In genomic region chr11:131773626-131774025, GRCh38 we compare ENCODE assay signal across 21 cellular contexts.
"Had no signal": no experiment of that assay in that cellular context is flagged by ENCODE, and none has a peak within 500 bp of the region (broad histone marks: within the 10 kb centered on the region; RNA-seq: fewer than 3 reads in every experiment).

No MANE protein-coding gene starts in this region.

- DNase-seq: activated CD4-positive, alpha-beta memory T cell treated with anti-CD3 and anti-CD28 coated beads, Interleukin-2, amount 10 ng/mL, durations not matched to agents 7 days and 5 days; activated CD4-positive, alpha-beta T cell treated with anti-CD3 and anti-CD28 coated beads for 36 hours; activated CD4-positive, alpha-beta T cell treated with anti-CD3 and anti-CD28 coated beads, Interleukin-2, amount 50 U/mL, for 1 hour; activated gamma-delta T cell treated with Interleukin-2 at 50 U/mL for 16 hours; activated naive CD4-positive, alpha-beta T cell treated with anti-CD3 and anti-CD28 coated beads, Interleukin-2, amount 10 ng/mL, durations not matched to agents 7 days and 5 days; activated naive CD8-positive, alpha-beta T cell treated with anti-CD3 and anti-CD28 coated beads for 36 hours; activated T-cell treated with anti-CD3 and anti-CD28 coated beads for 4 hours; activated T-cell treated with anti-CD3 and anti-CD28 coated beads, Interleukin-2, amount 50 U/mL, for 72 hours; MM.1S; NCI-H1105; NCI-H1436 treated with DMSO at 0.1 percent for 48 hours; NCI-H187 treated with DMSO at 0.1 percent for 48 hours; NCI-H2081 treated with DMSO at 0.1 percent for 48 hours; NCI-H446; NCI-H524; PC-9; SIG-M5; T-helper 1 cell; WERI-Rb-1 had no signal

- H2AFZ ChIP-seq: PC-9 had no signal

- H3K4me1 Mint-ChIP-seq: activated CD4-positive, alpha-beta memory T cell treated with anti-CD3 and anti-CD28 coated beads, Interleukin-2, amount 10 ng/mL, durations not matched to agents 7 days and 5 days; activated CD4-positive, alpha-beta T cell treated with anti-CD3 and anti-CD28 coated beads for 36 hours; activated naive CD4-positive, alpha-beta T cell treated with anti-CD3 and anti-CD28 coated beads, Interleukin-2, amount 10 ng/mL, durations not matched to agents 7 days and 5 days; activated naive CD8-positive, alpha-beta T cell treated with anti-CD3 and anti-CD28 coated beads for 36 hours had no signal

- H3K4me3 Mint-ChIP-seq: activated CD4-positive, alpha-beta memory T cell treated with anti-CD3 and anti-CD28 coated beads, Interleukin-2, amount 10 ng/mL, durations not matched to agents 7 days and 5 days; activated CD4-positive, alpha-beta T cell treated with anti-CD3 and anti-CD28 coated beads for 36 hours; activated naive CD4-positive, alpha-beta T cell treated with anti-CD3 and anti-CD28 coated beads, Interleukin-2, amount 10 ng/mL, durations not matched to agents 7 days and 5 days; activated naive CD8-positive, alpha-beta T cell treated with anti-CD3 and anti-CD28 coated beads for 36 hours; activated T-cell treated with anti-CD3 and anti-CD28 coated beads, Interleukin-2, amount 50 U/mL, for 72 hours had no signal

- H3K36me3 Mint-ChIP-seq: activated naive CD4-positive, alpha-beta T cell treated with anti-CD3 and anti-CD28 coated beads, Interleukin-2, amount 10 ng/mL, durations not matched to agents 7 days and 5 days; activated naive CD8-positive, alpha-beta T cell treated with anti-CD3 and anti-CD28 coated beads for 36 hours had no signal

- H3K4me3 ChIP-seq: PC-9 had no signal

- H3K27me3 Mint-ChIP-seq: activated CD4-positive, alpha-beta memory T cell treated with anti-CD3 and anti-CD28 coated beads, Interleukin-2, amount 10 ng/mL, durations not matched to agents 7 days and 5 days; activated CD4-positive, alpha-beta T cell treated with anti-CD3 and anti-CD28 coated beads for 36 hours; activated naive CD4-positive, alpha-beta T cell treated with anti-CD3 and anti-CD28 coated beads, Interleukin-2, amount 10 ng/mL, durations not matched to agents 7 days and 5 days; activated naive CD8-positive, alpha-beta T cell treated with anti-CD3 and anti-CD28 coated beads for 36 hours had no signal

- H3K9me3 Mint-ChIP-seq: activated CD4-positive, alpha-beta memory T cell treated with anti-CD3 and anti-CD28 coated beads, Interleukin-2, amount 10 ng/mL, durations not matched to agents 7 days and 5 days; activated naive CD4-positive, alpha-beta T cell treated with anti-CD3 and anti-CD28 coated beads, Interleukin-2, amount 10 ng/mL, durations not matched to agents 7 days and 5 days; activated naive CD8-positive, alpha-beta T cell treated with anti-CD3 and anti-CD28 coated beads for 36 hours; activated T-helper 2 cell treated with anti-CD3 and anti-CD28 coated beads, Interferon-gamma antibody, Interleukin-2, Interleukin-4, amounts not matched to agents 10 μg/mL and 5 μg/mL and 100 μg/mL, durations not matched to agents 14 hours and 24 hours and 36 hours had no signal

- H3K27ac ChIP-seq: KMS-11, PC-9, WERI-Rb-1 had no signal

- H3K4me2 ChIP-seq: KMS-11, PC-9 had no signal

- H3K27ac Mint-ChIP-seq: activated CD4-positive, alpha-beta memory T cell treated with anti-CD3 and anti-CD28 coated beads, Interleukin-2, amount 10 ng/mL, durations not matched to agents 7 days and 5 days; activated CD4-positive, alpha-beta T cell treated with anti-CD3 and anti-CD28 coated beads for 36 hours; activated naive CD4-positive, alpha-beta T cell treated with anti-CD3 and anti-CD28 coated beads, Interleukin-2, amount 10 ng/mL, durations not matched to agents 7 days and 5 days; activated naive CD8-positive, alpha-beta T cell treated with anti-CD3 and anti-CD28 coated beads for 36 hours; activated T-cell treated with anti-CD3 and anti-CD28 coated beads, Interleukin-2, amount 50 U/mL, for 72 hours; activated T-helper 2 cell treated with anti-CD3 and anti-CD28 coated beads, Interferon-gamma antibody, Interleukin-2, Interleukin-4, amounts not matched to agents 10 μg/mL and 5 μg/mL and 100 μg/mL, durations not matched to agents 14 hours and 24 hours and 36 hours had no signal

- ATAC-seq: activated CD4-positive, alpha-beta T cell treated with anti-CD3 and anti-CD28 coated beads for 36 hours; activated T-cell treated with anti-CD3 and anti-CD28 coated beads, Interleukin-2, amount 50 U/mL, for 72 hours had no signal

- H3K9ac ChIP-seq: KMS-11 had no signal
